In genomic region chr17:82241926-82242697, GRCh38 we compare ENCODE assay signal across 1 cellular context.
TF ChIP-seq lines count a peak whose summit lies in the region.

No MANE protein-coding gene starts in this region.

TF ChIP-seq in K562, 482 proteins besides CTCF, POLR2A, EP300 and RAD21 (continues in another document):
- TF ChIP-seq ETS2 (tag; IDR thresholded peaks at IDR 0.05; ENCODE audit: borderline replicate concordance, poor library complexity, severe bottlenecking) (no peak), PHF21A (IDR thresholded peaks at IDR 0.05; ENCODE audit: borderline replicate concordance, low read depth) (no peak), BHLHE40 (IDR thresholded peaks at IDR 0.05; ENCODE audit: low read length) (peak; percentile 26; the same call in 1 of the 2 replicates), ZNF766 (CRISPR knock-in tag; conservative IDR thresholded peaks at IDR 0.05) (no peak), TAF15 (IDR thresholded peaks at IDR 0.05; ENCODE audit: low read depth, low read length) (no peak), SREBF2 (CRISPR knock-in tag; IDR thresholded peaks at IDR 0.05) (no peak), RNF2 (IDR thresholded peaks at IDR 0.05) (no peak), ZNF407 (IDR thresholded peaks at IDR 0.05; ENCODE audit: low read depth) (no peak), THRAP3 (IDR thresholded peaks at IDR 0.05; ENCODE audit: borderline replicate concordance) (no peak), MCM5 (IDR thresholded peaks at IDR 0.05; ENCODE audit: low read depth) (no peak), PTRF (tag; IDR thresholded peaks at IDR 0.05) (no peak), DMBX1 (CRISPR knock-in tag; IDR thresholded peaks at IDR 0.05; ENCODE audit: borderline replicate concordance) (no peak), ZNF707 (CRISPR knock-in tag; conservative IDR thresholded peaks at IDR 0.05) (no peak), ZFP30 (CRISPR knock-in tag; IDR thresholded peaks at IDR 0.05; ENCODE audit: borderline replicate concordance) (no peak), RUNX1 (IDR thresholded peaks at IDR 0.05; ENCODE audit: low read depth) (no peak), U2AF2 (optimal IDR thresholded peaks at IDR 0.05; ENCODE audit: low read depth, low read length) (no peak), POLR3G (IDR thresholded peaks at IDR 0.05; ENCODE audit: extremely low read depth, insufficient read length, insufficient replicate concordance) (no peak), ERF (CRISPR knock-in tag; IDR thresholded peaks at IDR 0.05) (no peak), VEZF1 (CRISPR knock-in tag; IDR thresholded peaks at IDR 0.05) (peak; percentile 81), KAT7 (CRISPR knock-in tag; IDR thresholded peaks at IDR 0.05; ENCODE audit: borderline replicate concordance) (peak; percentile 63; the same call in 1 of the 2 replicates), SAFB2 (IDR thresholded peaks at IDR 0.05; ENCODE audit: borderline replicate concordance, low read depth, low read length, severe bottlenecking) (no peak), TGIF2 (CRISPR knock-in tag; IDR thresholded peaks at IDR 0.05) (no peak), ZNF449 (CRISPR knock-in tag; IDR thresholded peaks at IDR 0.05) (no peak), RAD51 (IDR thresholded peaks at IDR 0.05; ENCODE audit: borderline replicate concordance, low read depth) (no peak), ASH1L (IDR thresholded peaks at IDR 0.05; ENCODE audit: borderline replicate concordance, low read depth, partially characterized antibody) (no peak), ZNF511 (CRISPR knock-in tag; IDR thresholded peaks at IDR 0.05) (no peak), MED1 (CRISPR knock-in tag; IDR thresholded peaks at IDR 0.05; ENCODE audit: borderline replicate concordance) (no peak), ZBTB7A (IDR thresholded peaks at IDR 0.05; ENCODE audit: borderline replicate concordance, control insufficient read depth, low read depth, low read length) (peak; percentile 43; the same call in 1 of the 2 replicates), EGR1 (conservative IDR thresholded peaks at IDR 0.05) (peak; percentile 48; the same call in 1 of the 2 replicates), ZNF717 (CRISPR knock-in tag; IDR thresholded peaks at IDR 0.05) (no peak), CHD7 (IDR thresholded peaks at IDR 0.05; ENCODE audit: low read depth, low read length) (no peak), RBM39 (optimal IDR thresholded peaks at IDR 0.05; ENCODE audit: low read depth, low read length) (no peak)
- TF ChIP-seq, protein P1, sequence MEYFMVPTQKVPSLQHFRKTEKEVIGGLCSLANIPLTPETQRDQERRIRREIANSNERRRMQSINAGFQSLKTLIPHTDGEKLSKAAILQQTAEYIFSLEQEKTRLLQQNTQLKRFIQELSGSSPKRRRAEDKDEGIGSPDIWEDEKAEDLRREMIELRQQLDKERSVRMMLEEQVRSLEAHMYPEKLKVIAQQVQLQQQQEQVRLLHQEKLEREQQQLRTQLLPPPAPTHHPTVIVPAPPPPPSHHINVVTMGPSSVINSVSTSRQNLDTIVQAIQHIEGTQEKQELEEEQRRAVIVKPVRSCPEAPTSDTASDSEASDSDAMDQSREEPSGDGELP (CRISPR knock-in tag; IDR thresholded peaks at IDR 0.05; ENCODE audit: borderline replicate concordance): peak; percentile 50; the same call in 1 of the 2 replicates
- TF ChIP-seq, protein P2, sequence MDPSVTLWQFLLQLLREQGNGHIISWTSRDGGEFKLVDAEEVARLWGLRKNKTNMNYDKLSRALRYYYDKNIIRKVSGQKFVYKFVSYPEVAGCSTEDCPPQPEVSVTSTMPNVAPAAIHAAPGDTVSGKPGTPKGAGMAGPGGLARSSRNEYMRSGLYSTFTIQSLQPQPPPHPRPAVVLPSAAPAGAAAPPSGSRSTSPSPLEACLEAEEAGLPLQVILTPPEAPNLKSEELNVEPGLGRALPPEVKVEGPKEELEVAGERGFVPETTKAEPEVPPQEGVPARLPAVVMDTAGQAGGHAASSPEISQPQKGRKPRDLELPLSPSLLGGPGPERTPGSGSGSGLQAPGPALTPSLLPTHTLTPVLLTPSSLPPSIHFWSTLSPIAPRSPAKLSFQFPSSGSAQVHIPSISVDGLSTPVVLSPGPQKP (CRISPR knock-in tag; IDR thresholded peaks at IDR 0.05): no peak
